ENCODE assay signal across 19 cellular contexts in genomic region chr11:34546511-34547206, GRCh38. TPM values are rescaled to one million over a fixed set of nuclear protein-coding genes. Genes with fewer than 3 reads are reported as not detected.
A peak's percentile ranks its signal among the peaks of the same experiment; 100 is the strongest.
DNase-seq lines count a peak whose midpoint lies in the region; ATAC-seq and TF ChIP-seq lines count a peak whose summit lies in the region.
"Had no signal": no experiment of that assay in that cellular context is flagged by ENCODE, and none has a peak within 500 bp of the region (broad histone marks: within the 10 kb centered on the region; RNA-seq: fewer than 3 reads in every experiment).

No MANE protein-coding gene starts in this region.

- H3K9me3 ChIP-seq in body of pancreas (no peaks in the 10 kb centered on the region), adrenal gland (replicated peaks in 1 of 3) (no peaks in the 10 kb centered on the region)
- H3K9me3 ChIP-seq: BLaER1 treated with 17β-estradiol and CSF1 and Interleukin-3, amounts not matched to agents 10 nM and 100 nM; Peyer's patch had no signal

- peak overlapping the region in 1 of 4 donors; percentile 19 for H3K27ac ChIP-seq in body of pancreas
- peak overlapping the region; percentile 59 for H3K27ac ChIP-seq in layer of hippocampus (ENCODE audit: low read depth, low read length)
- peak overlapping the region; percentile 63 for H3K27ac ChIP-seq in temporal lobe (ENCODE audit: low read depth, low read length)
- no peak overlapping the region for H3K27ac ChIP-seq in adrenal gland
- H3K27ac ChIP-seq: BLaER1 treated with 17β-estradiol and CSF1 and Interleukin-3, amounts not matched to agents 10 nM and 100 nM; cardiac muscle cell; Peyer's patch had no signal

- TF ChIP-seq CTCF in body of pancreas (IDR thresholded peaks at IDR 0.05) (no peak), adrenal gland (IDR thresholded peaks at IDR 0.05) (no peak)

- intact Hi-C loops in body of pancreas (cut with DNase I) (no loop called here), adrenal gland (cut with DNase I) (no loop called here)

- H3K27me3 ChIP-seq in body of pancreas (peaks cover 0 to 5% of the 10 kb centered on the region in 2 donors), layer of hippocampus (ENCODE audit: control insufficient read depth, insufficient read depth, low read length) (no peaks in the 10 kb centered on the region), adrenal gland (peaks cover 8% of the 10 kb centered on the region)
- H3K27me3 ChIP-seq: BLaER1 treated with 17β-estradiol and CSF1 and Interleukin-3, amounts not matched to agents 10 nM and 100 nM; cardiac muscle cell; Peyer's patch had no signal

- ATAC-seq in body of pancreas (peak; percentile 63), GM21576 (IDR thresholded peaks at IDR 0.05; ENCODE audit: unreplicated experiment) (no peak)
- ATAC-seq: activated T-cell treated with anti-CD3 and anti-CD28 coated beads, Interleukin-2, amount 50 U/mL, for 4 hours; HCT116; naive thymus-derived CD4-positive, alpha-beta T cell had no signal

- H3K36me3 ChIP-seq in body of pancreas (replicated peaks in 1 of 2; ENCODE audit: insufficient read depth in 1 of 2, low read depth in 2 of 2) (no peaks in the 10 kb centered on the region), adrenal gland (replicated peaks in 1 of 2) (no peaks in the 10 kb centered on the region)
- H3K36me3 ChIP-seq: BLaER1 treated with 17β-estradiol and CSF1 and Interleukin-3, amounts not matched to agents 10 nM and 100 nM; cardiac muscle cell; Peyer's patch had no signal

- H3K4me3 ChIP-seq in body of pancreas (no peak overlapping the region), adrenal gland (no peak overlapping the region)
- H3K4me3 ChIP-seq: BLaER1 treated with 17β-estradiol and CSF1 and Interleukin-3, amounts not matched to agents 10 nM and 100 nM; cardiac muscle cell; Peyer's patch had no signal

- WGBS in body of pancreas, 2 donors, result 38 to 43% methylated on average over 6 of the region's 6 CpGs
- 59 to 77% (median 70%) methylated on average over 6 of the region's 6 CpGs for WGBS in adrenal gland, 4 donors

- DNase-seq in NCI-H146 (lab: John Stamatoyannopoulos, UW), result peak; percentile 43
- DNase-seq in body of pancreas, result peak in 1 of 4 donors; percentile 9
- DNase-seq in stimulated activated CD4-positive, alpha-beta T cell treated with anti-CD3 and anti-CD28 coated beads, Interleukin-12 subunit alpha, Interleukin-12 subunit beta, amount 100 ng/mL, for 4 hours, result no peak
- no peak for DNase-seq in adrenal gland
- DNase-seq: activated CD4-positive, alpha-beta memory T cell treated with anti-CD3 and anti-CD28 coated beads, Interleukin-2, amount 10 ng/mL, durations not matched to agents 7 days and 5 days; activated T-cell treated with anti-CD3 and anti-CD28 coated beads, Interleukin-2, amount 50 U/mL, for 4 hours; DMS153; effector CD8-positive, alpha-beta T cell; naive thymus-derived CD4-positive, alpha-beta T cell; NCI-H2081; NCI-H526; Peyer's patch had no signal

- H3K4me1 ChIP-seq in body of pancreas (no peaks in the 10 kb centered on the region), adrenal gland (replicated peaks in 1 of 2) (no peaks in the 10 kb centered on the region)
- H3K4me1 ChIP-seq: Peyer's patch had no signal

- TF ChIP-seq POLR2A in body of pancreas (IDR thresholded peaks at IDR 0.05) (no peak), adrenal gland (IDR thresholded peaks at IDR 0.05) (no peak)

RNA-seq across cellular contexts. Expression of gene ELF5, which starts 33.1 kb away (rescaled TPM):
- total RNA-seq in body of pancreas (not detected), temporal lobe (0.25 TPM), adrenal gland (not detected)
- under 1 TPM in 1 of 3 donors, not detected in 2; 0.03 TPM for polyA plus RNA-seq in adrenal gland
- total RNA-seq: activated CD4-positive, alpha-beta memory T cell treated with anti-CD3 and anti-CD28 coated beads, Interleukin-2, amount 10 ng/mL, durations not matched to agents 7 days and 5 days; activated T-cell treated with anti-CD3 and anti-CD28 coated beads, Interleukin-2, amount 50 U/mL, for 4 hours; cardiac muscle cell; naive thymus-derived CD4-positive, alpha-beta T cell; Peyer's patch; subcutaneous adipose tissue had no signal
- polyA plus RNA-seq: cardiac muscle cell; naive thymus-derived CD4-positive, alpha-beta T cell had no signal

Comparison
In these comparisons a context has a peak if more than half of its experiments do, and no peak if none do; other contexts are left out.
1. H3K27ac ChIP-seq: peak in layer of hippocampus (single experiment) and temporal lobe (single experiment); none in adrenal gland (0 of 5).